In the genomic region with DNA sequence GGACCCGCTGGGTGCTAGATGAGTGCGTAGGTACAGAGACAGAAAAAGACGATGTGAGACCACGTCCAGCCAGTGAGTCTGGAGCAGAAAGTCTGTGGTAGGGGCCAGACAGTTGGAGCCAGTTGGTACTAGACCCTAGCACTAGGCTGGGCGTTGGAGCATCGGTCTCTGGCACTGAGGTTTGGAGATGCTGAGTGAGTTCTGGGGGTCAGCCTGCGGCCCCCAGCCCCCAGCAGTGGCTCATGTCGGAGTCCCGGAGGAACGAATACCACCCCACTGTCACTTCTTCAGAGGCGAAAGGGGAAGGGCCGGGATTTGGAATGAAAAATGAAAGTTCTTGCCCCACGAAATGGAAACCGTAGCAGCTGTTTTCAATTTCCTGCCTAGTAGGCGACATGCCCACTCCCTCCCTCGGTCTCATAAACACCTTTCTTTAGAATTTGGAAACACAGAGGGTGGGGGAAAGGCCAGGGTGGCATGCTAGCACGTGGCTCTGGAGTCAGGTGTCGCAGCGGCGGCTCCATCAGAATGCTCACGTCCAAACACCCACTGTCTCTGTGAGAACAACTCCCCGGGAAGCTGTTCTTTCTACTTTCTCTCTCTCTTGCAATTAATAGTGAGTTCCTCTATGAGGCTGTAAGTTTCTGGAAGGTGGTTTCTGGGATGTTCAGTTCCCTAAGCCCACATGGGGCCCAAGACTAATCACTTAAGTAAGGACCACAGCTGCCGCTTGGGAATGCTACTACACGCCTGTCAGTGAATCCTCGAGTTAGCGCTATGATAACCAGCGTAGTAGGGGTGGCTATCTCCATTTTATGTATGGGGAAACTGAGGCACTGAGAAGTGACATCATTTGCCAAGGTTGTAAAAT, we compare ENCODE assay signal across 10 cellular contexts.
DNase-seq lines count a peak whose midpoint lies in the region; ATAC-seq and TF ChIP-seq lines count a peak whose summit lies in the region.
"Had no signal": no experiment of that assay in that cellular context is flagged by ENCODE, and none has a peak within 500 bp of the region (broad histone marks: within the 10 kb centered on the region; RNA-seq: fewer than 3 reads in every experiment).

No MANE protein-coding gene starts in this region.

- in situ Hi-C loops in gastrocnemius medialis (cut with MboI; ENCODE audit: low sequenced_read_pairs in 4 of 4), result no loop called here

- no peak for TF ChIP-seq POLR2A in gastrocnemius medialis (IDR thresholded peaks at IDR 0.05)

- intact Hi-C loops in mucosa of descending colon (cut with DNase I, micrococcal nuclease) (no loop called here), gastrocnemius medialis (cut with DNase I; ENCODE audit: low total_unique reads) (no loop called here)

- no peak for DNase-seq in activated CD4-positive, alpha-beta T cell treated with anti-CD3 and anti-CD28 coated beads, Interleukin-2, amount 10 ng/mL, durations not matched to agents 7 days and 5 days
- no peak for DNase-seq in mucosa of descending colon
- no peak for DNase-seq in stimulated activated CD8-positive, alpha-beta memory T cell treated with anti-CD3 and anti-CD28 coated beads, Interleukin-4, amount 100 ng/mL, for 48 hours
- DNase-seq in gastrocnemius medialis, result no peak
- DNase-seq: NCI-H510A had no signal

- peaks cover 27% of the 10 kb centered on the region for H3K4me1 Mint-ChIP-seq in activated CD4-positive, alpha-beta T cell treated with anti-CD3 and anti-CD28 coated beads, Interleukin-2, amount 10 ng/mL, durations not matched to agents 7 days and 5 days

- peaks cover 52 to 87% (median 82%) of the 10 kb centered on the region in 10 experiments for H3K4me1 ChIP-seq in BLaER1 treated with 17β-estradiol and CSF1 and Interleukin-3, amounts not matched to agents 10 nM and 100 nM
- no peaks in the 10 kb centered on the region for H3K4me1 ChIP-seq in mucosa of descending colon (ENCODE audit: low read depth)
- H3K4me1 ChIP-seq in gastrocnemius medialis, result no peaks in the 10 kb centered on the region

- CTCF ChIA-PET in activated CD4-positive, alpha-beta T cell treated with anti-CD3 and anti-CD28 coated beads, Interleukin-2, amount 10 ng/mL, durations not matched to agents 7 days and 5 days (lab: Charles Lee), result interaction anchor here (0.7 to 1.9 kb wide), 3 partner anchors 9 to 174 kb away, joined by 3 to 7 read pairs (median 3); no protein-coding TSS in a partner anchor

- peak overlapping the region; percentile 36 for H3K4me3 Mint-ChIP-seq in activated CD4-positive, alpha-beta T cell treated with anti-CD3 and anti-CD28 coated beads, Interleukin-2, amount 10 ng/mL, durations not matched to agents 7 days and 5 days

- H3K27ac ChIP-seq in BLaER1 treated with 17β-estradiol and CSF1 and Interleukin-3, amounts not matched to agents 10 nM and 100 nM, result peak overlapping the region in 6 of 11 experiments; percentile 14 to 50 (median 24); a peak in 10 of 22 replicates
- H3K27ac ChIP-seq in gastrocnemius medialis, result no peak overlapping the region

- H3K27ac Mint-ChIP-seq in activated CD4-positive, alpha-beta T cell treated with anti-CD3 and anti-CD28 coated beads, Interleukin-2, amount 10 ng/mL, durations not matched to agents 7 days and 5 days, result peak overlapping the region; percentile 67

- H3K9me3 ChIP-seq in BLaER1 treated with 17β-estradiol and CSF1 and Interleukin-3, amounts not matched to agents 10 nM and 100 nM (replicated peaks in 1 of 11), result no peaks in the 10 kb centered on the region
- no peaks in the 10 kb centered on the region for H3K9me3 ChIP-seq in mucosa of descending colon
- no peaks in the 10 kb centered on the region for H3K9me3 ChIP-seq in gastrocnemius medialis

- POLR2A ChIA-PET in activated CD4-positive, alpha-beta T cell treated with anti-CD3 and anti-CD28 coated beads, Interleukin-2, amount 10 ng/mL, durations not matched to agents 7 days and 5 days (lab: Charles Lee), result no interaction called here

- H3K36me3 Mint-ChIP-seq in activated CD4-positive, alpha-beta T cell treated with anti-CD3 and anti-CD28 coated beads, Interleukin-2, amount 10 ng/mL, durations not matched to agents 7 days and 5 days (ENCODE audit: low read depth), result no peaks in the 10 kb centered on the region

- H3K4me3 ChIP-seq in BLaER1 treated with 17β-estradiol and CSF1 and Interleukin-3, amounts not matched to agents 10 nM and 100 nM, result peak overlapping the region in 4 of 10 experiments; percentile 20 to 39 (median 30); a peak in 5 of 20 replicates
- H3K4me3 ChIP-seq in mucosa of descending colon (no peak overlapping the region), gastrocnemius medialis (no peak overlapping the region)
- H3K4me3 ChIP-seq: K562 had no signal

- H4K20me1 ChIP-seq in BLaER1 treated with 17β-estradiol and CSF1 and Interleukin-3, amounts not matched to agents 10 nM and 100 nM, result no peaks in the 10 kb centered on the region

- H3K9me3 Mint-ChIP-seq in activated CD4-positive, alpha-beta T cell treated with anti-CD3 and anti-CD28 coated beads, Interleukin-2, amount 10 ng/mL, durations not matched to agents 7 days and 5 days, result no peaks in the 10 kb centered on the region

- no peaks in the 10 kb centered on the region for H3K36me3 ChIP-seq in BLaER1 treated with 17β-estradiol and CSF1 and Interleukin-3, amounts not matched to agents 10 nM and 100 nM
- H3K36me3 ChIP-seq in mucosa of descending colon (ENCODE audit: low read depth) (no peaks in the 10 kb centered on the region), gastrocnemius medialis (no peaks in the 10 kb centered on the region)

- TF ChIP-seq CTCF in mucosa of descending colon (IDR thresholded peaks at IDR 0.05), result no peak
- no peak for TF ChIP-seq CTCF in gastrocnemius medialis (IDR thresholded peaks at IDR 0.05 in 4 of 5, conservative IDR thresholded peaks at IDR 0.05 in 1 of 5)

- H3K4me2 ChIP-seq in BLaER1 treated with 17β-estradiol and CSF1 and Interleukin-3, amounts not matched to agents 10 nM and 100 nM, result peak overlapping the region; percentile 67 to 87 (median 82)

- ATAC-seq in GM18868 (IDR thresholded peaks at IDR 0.05; ENCODE audit: unreplicated experiment) (peak; percentile 40), mucosa of descending colon (peak; percentile 15), GM19397 (IDR thresholded peaks at IDR 0.05; ENCODE audit: unreplicated experiment) (no peak), gastrocnemius medialis (no peak), HG03520 (IDR thresholded peaks at IDR 0.05; ENCODE audit: unreplicated experiment) (no peak)
- ATAC-seq: K562 had no signal

- H3K9ac ChIP-seq in BLaER1 treated with 17β-estradiol and CSF1 and Interleukin-3, amounts not matched to agents 10 nM and 100 nM, result peak overlapping the region in 3 of 11 experiments; percentile 8 to 42 (median 20); a peak in 2 of 22 replicates

- H3K27me3 Mint-ChIP-seq in activated CD4-positive, alpha-beta T cell treated with anti-CD3 and anti-CD28 coated beads, Interleukin-2, amount 10 ng/mL, durations not matched to agents 7 days and 5 days, result no peaks in the 10 kb centered on the region

- H3K27me3 ChIP-seq in BLaER1 treated with 17β-estradiol and CSF1 and Interleukin-3, amounts not matched to agents 10 nM and 100 nM, result no peaks in the 10 kb centered on the region
- peaks cover 0 to 18% (median 12%) of the 10 kb centered on the region in 3 donors for H3K27me3 ChIP-seq in gastrocnemius medialis

Comparison
In these comparisons a context has a peak if more than half of its experiments do, and no peak if none do; other contexts are left out.
1. H3K27ac ChIP-seq: peak in BLaER1 treated with 17β-estradiol and CSF1 and Interleukin-3, amounts not matched to agents 10 nM and 100 nM (6 of 11); none in gastrocnemius medialis (0 of 4).
2. ATAC-seq: peak in GM18868 (single experiment) and mucosa of descending colon (single experiment); none in GM19397 (single experiment), gastrocnemius medialis (0 of 2) and HG03520 (single experiment).